ENCODE assay signal across 1 cellular context in the genomic region with DNA sequence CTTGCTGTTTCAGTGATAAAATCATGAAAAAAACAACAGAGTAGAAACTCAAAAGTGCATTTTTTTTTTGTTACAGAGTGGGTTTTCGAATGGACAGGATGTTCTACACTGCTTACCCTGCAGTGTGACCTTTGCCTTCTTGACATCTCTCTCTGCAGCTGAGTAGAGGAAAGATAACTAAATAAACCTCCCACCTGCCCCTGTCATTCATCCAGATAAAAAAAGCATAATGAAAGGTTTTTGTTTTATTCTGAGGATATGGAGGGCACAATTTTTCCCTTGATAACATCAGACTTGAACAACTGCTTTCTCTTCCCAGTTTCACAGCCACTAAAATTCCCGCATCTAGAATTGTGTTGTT.
A peak's percentile ranks its signal among the peaks of the same experiment; 100 is the strongest.
TF ChIP-seq lines count a peak whose summit lies in the region.

No MANE protein-coding gene starts in this region.

TF ChIP-seq in HepG2, 621 proteins besides CTCF, POLR2A, EP300 and RAD21 (continued from another document):
- TF ChIP-seq, protein P1, sequence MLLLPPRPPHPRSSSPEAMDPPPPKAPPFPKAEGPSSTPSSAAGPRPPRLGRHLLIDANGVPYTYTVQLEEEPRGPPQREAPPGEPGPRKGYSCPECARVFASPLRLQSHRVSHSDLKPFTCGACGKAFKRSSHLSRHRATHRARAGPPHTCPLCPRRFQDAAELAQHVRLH (CRISPR knock-in tag; IDR thresholded peaks at IDR 0.05; ENCODE audit: borderline replicate concordance, low read depth): no peak
- TF ChIP-seq NR2F6 (IDR thresholded peaks at IDR 0.05) (peak; percentile 83), NR2F6 (CRISPR knock-in tag; IDR thresholded peaks at IDR 0.05) (peak; percentile 87), HNF4G (IDR thresholded peaks at IDR 0.05; ENCODE audit: borderline replicate concordance, low read depth, low read length) (peak; percentile 61; the same call in 1 of the 2 replicates), HNF4G (CRISPR knock-in tag; IDR thresholded peaks at IDR 0.05; ENCODE audit: borderline replicate concordance, low read depth) (no peak), PBX2 (CRISPR knock-in tag; IDR thresholded peaks at IDR 0.05) (0 out of 2 replicates have a peak, but pooled peaks have one; percentile 10), RARA (CRISPR knock-in tag; IDR thresholded peaks at IDR 0.05) (peak; percentile 37; the same call in 1 of the 2 replicates), AHDC1 (CRISPR knock-in tag; IDR thresholded peaks at IDR 0.05; ENCODE audit: borderline replicate concordance) (peak; percentile 30; the same call in 1 of the 2 replicates), TFAP4 (IDR thresholded peaks at IDR 0.05; ENCODE audit: borderline replicate concordance, low read depth) (peak; percentile 63; the same call in 1 of the 2 replicates), ZNF367 (CRISPR knock-in tag; IDR thresholded peaks at IDR 0.05; ENCODE audit: borderline replicate concordance) (no peak), PPARG (CRISPR knock-in tag; conservative IDR thresholded peaks at IDR 0.05) (peak; percentile 88), RXRB (CRISPR knock-in tag; IDR thresholded peaks at IDR 0.05; ENCODE audit: borderline replicate concordance) (peak; percentile 9; the same call in 1 of the 2 replicates)
- TF ChIP-seq, protein P2, sequence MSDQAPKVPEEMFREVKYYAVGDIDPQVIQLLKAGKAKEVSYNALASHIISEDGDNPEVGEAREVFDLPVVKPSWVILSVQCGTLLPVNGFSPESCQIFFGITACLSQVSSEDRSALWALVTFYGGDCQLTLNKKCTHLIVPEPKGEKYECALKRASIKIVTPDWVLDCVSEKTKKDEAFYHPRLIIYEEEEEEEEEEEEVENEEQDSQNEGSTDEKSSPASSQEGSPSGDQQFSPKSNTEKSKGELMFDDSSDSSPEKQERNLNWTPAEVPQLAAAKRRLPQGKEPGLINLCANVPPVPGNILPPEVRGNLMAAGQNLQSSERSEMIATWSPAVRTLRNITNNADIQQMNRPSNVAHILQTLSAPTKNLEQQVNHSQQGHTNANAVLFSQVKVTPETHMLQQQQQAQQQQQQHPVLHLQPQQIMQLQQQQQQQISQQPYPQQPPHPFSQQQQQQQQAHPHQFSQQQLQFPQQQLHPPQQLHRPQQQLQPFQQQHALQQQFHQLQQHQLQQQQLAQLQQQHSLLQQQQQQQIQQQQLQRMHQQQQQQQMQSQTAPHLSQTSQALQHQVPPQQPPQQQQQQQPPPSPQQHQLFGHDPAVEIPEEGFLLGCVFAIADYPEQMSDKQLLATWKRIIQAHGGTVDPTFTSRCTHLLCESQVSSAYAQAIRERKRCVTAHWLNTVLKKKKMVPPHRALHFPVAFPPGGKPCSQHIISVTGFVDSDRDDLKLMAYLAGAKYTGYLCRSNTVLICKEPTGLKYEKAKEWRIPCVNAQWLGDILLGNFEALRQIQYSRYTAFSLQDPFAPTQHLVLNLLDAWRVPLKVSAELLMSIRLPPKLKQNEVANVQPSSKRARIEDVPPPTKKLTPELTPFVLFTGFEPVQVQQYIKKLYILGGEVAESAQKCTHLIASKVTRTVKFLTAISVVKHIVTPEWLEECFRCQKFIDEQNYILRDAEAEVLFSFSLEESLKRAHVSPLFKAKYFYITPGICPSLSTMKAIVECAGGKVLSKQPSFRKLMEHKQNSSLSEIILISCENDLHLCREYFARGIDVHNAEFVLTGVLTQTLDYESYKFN (CRISPR knock-in tag; conservative IDR thresholded peaks at IDR 0.05): peak; percentile 41
